Comparison of ENCODE assay signal across 9 cellular contexts in the genomic region with DNA sequence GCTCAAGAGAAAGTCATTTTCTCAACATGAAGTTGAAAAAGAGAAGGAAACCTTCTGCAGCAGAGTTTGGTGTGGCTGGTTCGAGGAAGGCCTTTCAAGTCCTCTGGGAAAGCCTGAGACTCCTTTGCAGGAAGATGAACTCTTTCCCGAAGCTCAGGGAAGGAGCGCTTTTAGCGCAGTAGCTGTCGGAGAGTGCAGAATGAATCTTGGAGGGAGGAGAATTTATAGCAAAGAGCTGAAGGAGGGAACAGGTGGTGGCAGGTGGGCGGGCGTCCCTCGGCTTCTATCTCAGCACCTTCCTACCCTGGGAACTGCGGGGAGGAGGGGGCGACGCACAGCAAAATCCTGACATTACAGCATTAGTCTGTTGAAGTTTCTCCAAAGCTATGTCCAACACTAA. TPM values are rescaled to one million over a fixed set of nuclear protein-coding genes. Genes with fewer than 3 reads are reported as not detected.
DNase-seq lines count a peak whose midpoint lies in the region; ATAC-seq and TF ChIP-seq lines count a peak whose summit lies in the region.
"Had no signal": no experiment of that assay in that cellular context is flagged by ENCODE, and none has a peak within 500 bp of the region (broad histone marks: within the 10 kb centered on the region; RNA-seq: fewer than 3 reads in every experiment).

A gene (minus strand): TSS at position 198 of the 400 bp plus-strand sequence. CDS start 436 bp downstream, outside the sequence.

- peaks cover 10% of the 10 kb centered on the region for H3K4me1 Mint-ChIP-seq in T-helper 1 cell treated with Interleukin-12 subunit alpha and Interleukin-12 subunit beta and Interleukin-4 antibody, amounts not matched to agents 30 μg/mL and 1 μg/mL, for 36 hours (ENCODE audit: low read depth)

- no peak for TF ChIP-seq POLR2A in adrenal gland (IDR thresholded peaks at IDR 0.05)

- ATAC-seq in HG02571 (IDR thresholded peaks at IDR 0.05; ENCODE audit: unreplicated experiment) = no peak

- H3K36me3 ChIP-seq in adrenal gland (replicated peaks in 1 of 2) = no peaks in the 10 kb centered on the region

- peak within 1 kb of the TSS; percentile 82 for H3K4me3 Mint-ChIP-seq in T-helper 1 cell treated with Interleukin-12 subunit alpha and Interleukin-12 subunit beta and Interleukin-4 antibody, amounts not matched to agents 30 μg/mL and 1 μg/mL, for 36 hours

- no peaks in the 10 kb centered on the region for H3K36me3 Mint-ChIP-seq in T-helper 1 cell treated with Interleukin-12 subunit alpha and Interleukin-12 subunit beta and Interleukin-4 antibody, amounts not matched to agents 30 μg/mL and 1 μg/mL, for 36 hours (ENCODE audit: low read depth)

- H3K27ac Mint-ChIP-seq in T-helper 1 cell treated with Interleukin-12 subunit alpha and Interleukin-12 subunit beta and Interleukin-4 antibody, amounts not matched to agents 30 μg/mL and 1 μg/mL, for 36 hours = no peak within 1 kb of the TSS

- no peak for TF ChIP-seq CTCF in adrenal gland (IDR thresholded peaks at IDR 0.05)
- no peak for TF ChIP-seq CTCF in GM13977 (IDR thresholded peaks at IDR 0.05; ENCODE audit: extremely low read depth, insufficient read depth, missing control alignments)

- H3K9me3 Mint-ChIP-seq in T-helper 1 cell treated with Interleukin-12 subunit alpha and Interleukin-12 subunit beta and Interleukin-4 antibody, amounts not matched to agents 30 μg/mL and 1 μg/mL, for 36 hours = no peaks in the 10 kb centered on the region

- peak within 1 kb of the TSS in 3 of 4 donors; percentile 15 to 77 (median 46) for H3K4me3 ChIP-seq in adrenal gland

- H3K4me1 ChIP-seq in adrenal gland (replicated peaks in 1 of 2) = peaks cover 10 to 11% of the 10 kb centered on the region in 2 donors

- peaks cover 58% of the 10 kb centered on the region for H3K27me3 Mint-ChIP-seq in T-helper 1 cell treated with Interleukin-12 subunit alpha and Interleukin-12 subunit beta and Interleukin-4 antibody, amounts not matched to agents 30 μg/mL and 1 μg/mL, for 36 hours (ENCODE audit: low read depth)

- intact Hi-C loops in adrenal gland (cut with DNase I) = loop anchor here in 1 of 2 donors (10.0 kb wide), 1 partner anchor 63 kb away; no protein-coding TSS in a partner anchor

- DNase-seq in T-helper 1 cell (no peak), adrenal gland (no peak), substantia nigra (lab: John Stamatoyannopoulos, UW) (peak in 5 of 49 donors; percentile 1 to 22 (median 20)), GM13977 (ENCODE audit: low spot score) (no peak), RKO (ENCODE audit: low spot score) (no peak)

- H3K27ac ChIP-seq in adrenal gland = peak within 1 kb of the TSS in 2 of 5 donors; percentile 45 to 49
- peak within 1 kb of the TSS; percentile 78 for H3K27ac ChIP-seq in layer of hippocampus (ENCODE audit: low read depth, low read length)
- H3K27ac ChIP-seq in substantia nigra (ENCODE audit: low read depth, low read length, poor library complexity, severe bottlenecking) = peak within 1 kb of the TSS; percentile 82

- H3K27me3 ChIP-seq in adrenal gland = no peaks in the 10 kb centered on the region
- H3K27me3 ChIP-seq in layer of hippocampus (ENCODE audit: control insufficient read depth, insufficient read depth, low read length) = no peaks in the 10 kb centered on the region

- in situ Hi-C loops in GM13977 (cut with MboI; ENCODE audit: low pct_unique_long_range_greater_than_20kb, low sequenced_read_pairs, unreplicated experiment) = no loop called here

- H3K9me3 ChIP-seq in adrenal gland (replicated peaks in 1 of 3) = no peaks in the 10 kb centered on the region

- WGBS in adrenal gland, 4 donors = 54 to 61% (median 57%) methylated on average over 11 of the region's 11 CpGs

RNA-seq across cellular contexts. Expression of the gene that starts here (rescaled TPM):
- total RNA-seq in adrenal gland = under 1 TPM in 3 of 8 donors, not detected in 5; 0.14 to 0.34 (median 0.24) TPM
- under 1 TPM in 2 of 3 donors, not detected in 1; 0.48 to 0.71 TPM for polyA plus RNA-seq in adrenal gland
- total RNA-seq: Daoy had no signal
